ENCODE assay signal across 32 cellular contexts in genomic region chr5:2735996-2736395, GRCh38. TPM values are rescaled to one million over a fixed set of nuclear protein-coding genes. Genes with fewer than 3 reads are reported as not detected.
"Had no signal": no experiment of that assay in that cellular context is flagged by ENCODE, and none has a peak within 500 bp of the region (broad histone marks: within the 10 kb centered on the region; RNA-seq: fewer than 3 reads in every experiment).

No MANE protein-coding gene starts in this region.

- H3K4me1 ChIP-seq: colonic mucosa had no signal

- DNase-seq: activated CD4-positive, alpha-beta memory T cell treated with anti-CD3 and anti-CD28 coated beads for 36 hours; activated CD4-positive, alpha-beta T cell treated with anti-CD3 and anti-CD28 coated beads for 36 hours; activated CD4-positive, alpha-beta T cell treated with anti-CD3 and anti-CD28 coated beads, Interleukin-2, amount 10 ng/mL, durations not matched to agents 24 days and 14 days; activated CD4-positive, CD25-positive, alpha-beta regulatory T cell; activated CD4-positive, CD25-positive, alpha-beta regulatory T cell treated with anti-CD3 and anti-CD28 coated beads, Interleukin-2, amount 50 U/mL, for 72 hours; activated CD8-positive, alpha-beta T cell treated with anti-CD3 and anti-CD28 coated beads, Interleukin-2, amount 10 ng/mL, durations not matched to agents 7 days and 5 days; activated effector memory CD4-positive, alpha-beta T cell treated with Interleukin-2 at 50 U/mL for 16 hours; activated gamma-delta T cell treated with Interleukin-2 at 50 U/mL for 16 hours; activated naive CD4-positive, alpha-beta T cell treated with anti-CD3 and anti-CD28 coated beads, Interleukin-2, amount 50 U/mL, for 16 hours; activated naive CD4-positive, alpha-beta T cell treated with Interleukin-2 at 50 U/mL for 16 hours; activated T-cell treated with anti-CD3 and anti-CD28 coated beads, Interleukin-2, amount 50 U/mL, for 4 hours; amniotic stem cell; body of pancreas; caudate nucleus; cerebellar nuclear complex; colonic mucosa; dorsolateral prefrontal cortex; effector CD4-positive, alpha-beta T cell; effector memory CD8-positive, alpha-beta T cell; esophagus squamous epithelium; foreskin melanocyte; heart right ventricle; T-helper 1 cell; T-helper 17 cell; T1000 had no signal

- H3K36me3 ChIP-seq: colonic mucosa, esophagus squamous epithelium, gastroesophageal sphincter, heart right ventricle had no signal

- H3K9me3 Mint-ChIP-seq: activated CD4-positive, alpha-beta memory T cell treated with anti-CD3 and anti-CD28 coated beads for 36 hours; activated CD4-positive, alpha-beta T cell treated with anti-CD3 and anti-CD28 coated beads, Interleukin-2, amount 10 ng/mL, durations not matched to agents 24 days and 14 days; activated T-cell treated with anti-CD3 and anti-CD28 coated beads, Interleukin-2, amount 50 U/mL, for 4 hours; activated T-helper 17 cell treated with anti-CD3 and anti-CD28 coated beads, Interleukin-2, amount 50 U/mL, for 72 hours; dendritic cell treated with granulocyte-macrophage colony-stimulating factor and Interleukin-4, amounts not matched to agents 40 ng/mL and 50 ng/mL, for 4 days; effector memory CD8-positive, alpha-beta T cell; T-helper 2 cell treated with Interferon-gamma antibody and Interleukin-4, amounts not matched to agents 5 μg/mL and 100 μg/mL, for 36 hours had no signal

- H3K4me3 Mint-ChIP-seq: activated CD4-positive, alpha-beta memory T cell treated with anti-CD3 and anti-CD28 coated beads for 36 hours; activated CD4-positive, alpha-beta T cell treated with anti-CD3 and anti-CD28 coated beads for 36 hours; activated CD4-positive, alpha-beta T cell treated with anti-CD3 and anti-CD28 coated beads, Interleukin-2, amount 10 ng/mL, durations not matched to agents 24 days and 14 days; activated CD8-positive, alpha-beta T cell treated with anti-CD3 and anti-CD28 coated beads, Interleukin-2, amount 10 ng/mL, durations not matched to agents 7 days and 5 days; activated naive CD8-positive, alpha-beta T cell; activated T-cell treated with anti-CD3 and anti-CD28 coated beads, Interleukin-2, amount 50 U/mL, for 4 hours; activated T-helper 17 cell treated with anti-CD3 and anti-CD28 coated beads, Interleukin-2, amount 50 U/mL, for 72 hours; dendritic cell treated with granulocyte-macrophage colony-stimulating factor and Interleukin-4, amounts not matched to agents 40 ng/mL and 50 ng/mL, for 4 days; effector memory CD8-positive, alpha-beta T cell; T-helper 17 cell; T-helper 2 cell treated with Interferon-gamma antibody and Interleukin-4, amounts not matched to agents 5 μg/mL and 100 μg/mL, for 36 hours had no signal

- H3K36me3 Mint-ChIP-seq: activated CD4-positive, alpha-beta memory T cell treated with anti-CD3 and anti-CD28 coated beads for 36 hours; activated naive CD8-positive, alpha-beta T cell had no signal

- H3K27ac Mint-ChIP-seq: activated CD4-positive, alpha-beta memory T cell treated with anti-CD3 and anti-CD28 coated beads for 36 hours; activated CD4-positive, alpha-beta T cell treated with anti-CD3 and anti-CD28 coated beads for 36 hours; activated CD4-positive, alpha-beta T cell treated with anti-CD3 and anti-CD28 coated beads, Interleukin-2, amount 10 ng/mL, durations not matched to agents 24 days and 14 days; activated CD8-positive, alpha-beta T cell treated with anti-CD3 and anti-CD28 coated beads, Interleukin-2, amount 10 ng/mL, durations not matched to agents 7 days and 5 days; activated naive CD8-positive, alpha-beta T cell; activated T-helper 17 cell treated with anti-CD3 and anti-CD28 coated beads, Interleukin-2, amount 50 U/mL, for 72 hours; dendritic cell treated with granulocyte-macrophage colony-stimulating factor and Interleukin-4, amounts not matched to agents 40 ng/mL and 50 ng/mL, for 4 days; effector memory CD8-positive, alpha-beta T cell; T-helper 17 cell; T-helper 2 cell treated with Interferon-gamma antibody and Interleukin-4, amounts not matched to agents 5 μg/mL and 100 μg/mL, for 36 hours had no signal

- H3K27ac ChIP-seq: body of pancreas, colonic mucosa, dorsolateral prefrontal cortex, epithelial cell of prostate, esophagus squamous epithelium, gastroesophageal sphincter, heart right ventricle had no signal

- H3K9me3 ChIP-seq: body of pancreas, colonic mucosa, esophagus squamous epithelium had no signal

- H3K4me3 ChIP-seq: body of pancreas, colonic mucosa, dorsolateral prefrontal cortex, esophagus squamous epithelium, gastroesophageal sphincter, heart right ventricle had no signal

- H3K4me1 Mint-ChIP-seq: activated CD4-positive, alpha-beta T cell treated with anti-CD3 and anti-CD28 coated beads for 36 hours; activated CD4-positive, alpha-beta T cell treated with anti-CD3 and anti-CD28 coated beads, Interleukin-2, amount 10 ng/mL, durations not matched to agents 24 days and 14 days; activated T-helper 17 cell treated with anti-CD3 and anti-CD28 coated beads, Interleukin-2, amount 50 U/mL, for 72 hours; T-helper 17 cell had no signal

- ATAC-seq: activated CD4-positive, alpha-beta T cell treated with anti-CD3 and anti-CD28 coated beads for 36 hours; activated CD8-positive, alpha-beta T cell treated with anti-CD3 and anti-CD28 coated beads, Interleukin-2, amount 10 ng/mL, durations not matched to agents 7 days and 5 days; activated T-cell treated with anti-CD3 and anti-CD28 coated beads, Interleukin-2, amount 50 U/mL, for 4 hours; activated T-helper 17 cell treated with anti-CD3 and anti-CD28 coated beads, Interleukin-2, amount 50 U/mL, for 72 hours; body of pancreas; effector memory CD8-positive, alpha-beta T cell; gastroesophageal sphincter; heart right ventricle; T-helper 17 cell had no signal

RNA-seq across cellular contexts. Expression of gene IRX2, which starts 15.5 kb away (rescaled TPM):
- total RNA-seq: activated CD4-positive, alpha-beta memory T cell treated with anti-CD3 and anti-CD28 coated beads for 36 hours; activated CD4-positive, alpha-beta T cell treated with anti-CD3 and anti-CD28 coated beads for 36 hours; activated CD4-positive, alpha-beta T cell treated with anti-CD3 and anti-CD28 coated beads, Interleukin-2, amount 10 ng/mL, durations not matched to agents 24 days and 14 days; activated CD8-positive, alpha-beta T cell treated with anti-CD3 and anti-CD28 coated beads, Interleukin-2, amount 10 ng/mL, durations not matched to agents 7 days and 5 days; activated T-helper 17 cell treated with anti-CD3 and anti-CD28 coated beads, Interleukin-2, amount 50 U/mL, for 72 hours; endothelial cell of umbilical vein; T-helper 17 cell had no signal
- polyA plus RNA-seq: endothelial cell of umbilical vein had no signal
